In genomic region chr15:62137216-62137884, GRCh38 we compare ENCODE assay signal across 25 cellular contexts. TPM values are rescaled to one million over a fixed set of nuclear protein-coding genes. Genes with fewer than 3 reads are reported as not detected.
"Had no signal": no experiment of that assay in that cellular context is flagged by ENCODE, and none has a peak within 500 bp of the region (broad histone marks: within the 10 kb centered on the region; RNA-seq: fewer than 3 reads in every experiment).

No MANE protein-coding gene starts in this region.

- H3K36me3 ChIP-seq: breast epithelium, lower lobe of right lung, suprapubic skin, transverse colon had no signal

- H3K4me3 Mint-ChIP-seq: activated CD4-positive, alpha-beta T cell treated with anti-CD3 and anti-CD28 coated beads, Interleukin-2, amount 10 ng/mL, durations not matched to agents 7 days and 5 days; activated CD8-positive, alpha-beta T cell treated with anti-CD3 and anti-CD28 coated beads, Interleukin-2, amount 10 ng/mL, durations not matched to agents 7 days and 5 days; activated naive CD4-positive, alpha-beta T cell treated with anti-CD3 and anti-CD28 coated beads, Interleukin-2, amount 10 ng/mL, durations not matched to agents 7 days and 5 days; activated naive CD8-positive, alpha-beta T cell treated with anti-CD3 and anti-CD28 coated beads, Interleukin-2, amount 50 U/mL, for 24 hours; activated T-cell treated with anti-CD3 and anti-CD28 coated beads, Interleukin-2, amount 50 U/mL, for 4 hours; stimulated activated naive CD8-positive, alpha-beta T cell treated with anti-CD3 and anti-CD28 coated beads, Interleukin-15, amount 100 ng/mL, for 72 hours; T-cell had no signal

- H3K4me3 ChIP-seq: breast epithelium, lower lobe of right lung, psoas muscle, suprapubic skin, transverse colon had no signal

- H3K27me3 ChIP-seq: breast epithelium, transverse colon had no signal

- H3K4me1 ChIP-seq: breast epithelium, lower lobe of right lung, psoas muscle had no signal

- H3K4me1 Mint-ChIP-seq: activated naive CD8-positive, alpha-beta T cell treated with anti-CD3 and anti-CD28 coated beads, Interleukin-2, amount 50 U/mL, for 24 hours; stimulated activated naive CD8-positive, alpha-beta T cell treated with anti-CD3 and anti-CD28 coated beads, Interleukin-15, amount 100 ng/mL, for 72 hours had no signal

- H3K27ac ChIP-seq: breast epithelium, lower lobe of right lung, psoas muscle, suprapubic skin, transverse colon had no signal

- DNase-seq: activated CD4-positive, alpha-beta T cell treated with anti-CD3 and anti-CD28 coated beads, Interleukin-2, amount 10 ng/mL, durations not matched to agents 7 days and 5 days; activated CD8-positive, alpha-beta T cell treated with anti-CD3 and anti-CD28 coated beads, Interleukin-2, amount 10 ng/mL, durations not matched to agents 7 days and 5 days; activated effector memory CD4-positive, alpha-beta T cell treated with Interleukin-2 at 50 U/mL for 16 hours; activated naive CD4-positive, alpha-beta T cell treated with anti-CD3 and anti-CD28 coated beads, Interleukin-2, amount 10 ng/mL, durations not matched to agents 7 days and 5 days; activated naive CD8-positive, alpha-beta T cell treated with anti-CD3 and anti-CD28 coated beads, Interleukin-2, amount 50 U/mL, for 24 hours; activated T-cell treated with anti-CD3 and anti-CD28 coated beads, Interleukin-2, amount 50 U/mL, for 4 hours; aorta; cortex of kidney; lower lobe of right lung; midbrain; psoas muscle; right cardiac atrium; stimulated activated CD4-positive, alpha-beta T cell treated with anti-CD3 and anti-CD28 coated beads, Interleukin-15, amount 100 ng/mL, for 24 hours; stimulated activated CD4-positive, alpha-beta T cell treated with anti-CD3 and anti-CD28 coated beads, Interleukin-2, amount 100 ng/mL, for 48 hours; stimulated activated naive CD8-positive, alpha-beta T cell treated with anti-CD3 and anti-CD28 coated beads, Interleukin-15, amount 100 ng/mL, for 72 hours; T-cell; T-helper 9 cell; transverse colon had no signal

- ATAC-seq: activated CD8-positive, alpha-beta T cell treated with anti-CD3 and anti-CD28 coated beads, Interleukin-2, amount 10 ng/mL, durations not matched to agents 7 days and 5 days; activated naive CD8-positive, alpha-beta T cell treated with anti-CD3 and anti-CD28 coated beads, Interleukin-2, amount 50 U/mL, for 24 hours; activated T-cell treated with anti-CD3 and anti-CD28 coated beads, Interleukin-2, amount 50 U/mL, for 4 hours; esophagus mucosa; lower lobe of right lung; right cardiac atrium; stimulated activated naive CD8-positive, alpha-beta T cell treated with anti-CD3 and anti-CD28 coated beads, Interleukin-15, amount 100 ng/mL, for 72 hours; T-cell had no signal

- FAIRE-seq: endometrium had no signal

- H3K27ac Mint-ChIP-seq: activated CD4-positive, alpha-beta T cell treated with anti-CD3 and anti-CD28 coated beads, Interleukin-2, amount 10 ng/mL, durations not matched to agents 7 days and 5 days; activated CD8-positive, alpha-beta T cell treated with anti-CD3 and anti-CD28 coated beads, Interleukin-2, amount 10 ng/mL, durations not matched to agents 7 days and 5 days; activated naive CD4-positive, alpha-beta T cell treated with anti-CD3 and anti-CD28 coated beads, Interleukin-2, amount 10 ng/mL, durations not matched to agents 7 days and 5 days; activated naive CD8-positive, alpha-beta T cell treated with anti-CD3 and anti-CD28 coated beads, Interleukin-2, amount 50 U/mL, for 24 hours; T-cell had no signal

- H3K36me3 Mint-ChIP-seq: activated naive CD4-positive, alpha-beta T cell treated with anti-CD3 and anti-CD28 coated beads, Interleukin-2, amount 10 ng/mL, durations not matched to agents 7 days and 5 days; T-cell had no signal

- H3K9me3 ChIP-seq: breast epithelium, lower lobe of right lung, psoas muscle, suprapubic skin, transverse colon had no signal

RNA-seq across cellular contexts. Expression of gene C2CD4B, which starts 27.7 kb away (rescaled TPM):
- total RNA-seq: activated CD4-positive, alpha-beta T cell treated with anti-CD3 and anti-CD28 coated beads, Interleukin-2, amount 10 ng/mL, durations not matched to agents 7 days and 5 days; activated CD8-positive, alpha-beta T cell treated with anti-CD3 and anti-CD28 coated beads, Interleukin-2, amount 10 ng/mL, durations not matched to agents 7 days and 5 days; myocyte; osteocyte; T-cell had no signal
- polyA plus RNA-seq: neural cell had no signal
